Comparison of ENCODE assay signal across 14 cellular contexts in the genomic region with DNA sequence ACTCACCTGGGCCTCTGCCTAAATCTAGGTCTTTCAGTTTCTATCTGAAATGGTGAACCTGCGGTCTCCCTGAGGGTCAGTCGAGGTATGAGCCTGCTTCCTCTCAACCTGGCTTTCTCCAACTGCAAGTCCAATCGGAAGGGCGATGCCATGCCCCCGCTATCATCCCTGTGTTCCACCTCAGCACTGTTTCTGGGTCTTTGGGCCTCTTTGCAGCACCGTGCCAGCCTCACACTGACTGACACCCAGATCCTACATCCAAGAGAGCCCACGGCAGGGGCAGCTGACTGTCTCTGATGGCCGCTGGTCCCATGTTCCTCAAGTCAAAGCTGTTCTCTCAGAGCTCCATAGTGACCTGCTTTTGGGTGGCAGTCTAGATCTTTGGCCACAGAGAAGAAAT.
DNase-seq lines count a peak whose midpoint lies in the region; TF ChIP-seq lines count a peak whose summit lies in the region.
"Had no signal": no experiment of that assay in that cellular context is flagged by ENCODE, and none has a peak within 500 bp of the region (broad histone marks: within the 10 kb centered on the region; RNA-seq: fewer than 3 reads in every experiment).

No MANE protein-coding gene starts in this region.

- H3K9ac ChIP-seq in endodermal cell (ENCODE audit: extremely low read depth, low read length, poor library complexity, severe bottlenecking), result no peak overlapping the region

- WGBS in endodermal cell (ENCODE audit: insufficient coverage in 1 of 2, insufficient read length in 1 of 2), 2 experiments, result 86 to 89% methylated on average over 8 of the region's 8 CpGs

- H3K27ac Mint-ChIP-seq in endodermal cell, result no peak overlapping the region
- H3K27ac Mint-ChIP-seq: CD4-positive, alpha-beta T cell had no signal

- no peak overlapping the region for H3K27ac ChIP-seq in endodermal cell (ENCODE audit: low read depth, low read length)
- H3K27ac ChIP-seq: 22Rv1, A549, C4-2B had no signal

- intact Hi-C loops in posterior vena cava (cut with DNase I), result no loop called here

- H3K9me3 ChIP-seq in endodermal cell (ENCODE audit: control insufficient read depth, low read length), result no peaks in the 10 kb centered on the region
- H3K9me3 ChIP-seq: A549 had no signal

- no peaks in the 10 kb centered on the region for H3K27me3 ChIP-seq in endodermal cell (ENCODE audit: control insufficient read depth, insufficient read depth, low read length, poor library complexity, severe bottlenecking)

- TF ChIP-seq CTCF in endodermal cell (conservative IDR thresholded peaks at IDR 0.05), result no peak

- H3K36me3 Mint-ChIP-seq in endodermal cell (ENCODE audit: low read depth), result no peaks in the 10 kb centered on the region

- no peaks in the 10 kb centered on the region for H3K4me1 Mint-ChIP-seq in endodermal cell

- H3K9me3 Mint-ChIP-seq in endodermal cell, result no peaks in the 10 kb centered on the region
- H3K9me3 Mint-ChIP-seq: CD4-positive, alpha-beta T cell had no signal

- peaks cover 8% of the 10 kb centered on the region for H3K27me3 Mint-ChIP-seq in endodermal cell (ENCODE audit: insufficient read depth)

- DNase-seq in activated effector memory CD4-positive, alpha-beta T cell treated with anti-CD3 and anti-CD28 coated beads, Interleukin-2, amount 50 U/mL, for 16 hours, result peak; percentile 33
- DNase-seq in activated effector memory CD4-positive, alpha-beta T cell treated with Interleukin-2 at 50 U/mL for 16 hours, result no peak
- peak; percentile 20 for DNase-seq in endodermal cell
- DNase-seq in posterior vena cava (ENCODE audit: low spot score), result peak; percentile 53
- DNase-seq in activated CD8-positive, alpha-beta memory T cell treated with anti-CD3 and anti-CD28 coated beads, Interleukin-2, amount 50 U/mL, for 48 hours, result no peak
- DNase-seq in T-helper 1 cell, result no peak
- DNase-seq in DMS79 (lab: John Stamatoyannopoulos, UW), result no peak
- DNase-seq: AML-193; CD4-positive, alpha-beta T cell; DND-41; HCEC 1CT had no signal

- no peak overlapping the region for H3K4me3 ChIP-seq in endodermal cell (ENCODE audit: low read length)
- H3K4me3 ChIP-seq: A549 had no signal

- H3K36me3 ChIP-seq in endodermal cell (ENCODE audit: control insufficient read depth, insufficient read depth, low read length), result no peaks in the 10 kb centered on the region

- H3K4me3 Mint-ChIP-seq in endodermal cell, result no peak overlapping the region
- H3K4me3 Mint-ChIP-seq: CD4-positive, alpha-beta T cell had no signal

- H3K4me1 ChIP-seq in endodermal cell (ENCODE audit: control insufficient read depth, insufficient read depth, low read length), result no peaks in the 10 kb centered on the region
- H3K4me1 ChIP-seq: A549 had no signal

Comparison
In these comparisons a context has a peak if more than half of its experiments do, and no peak if none do; other contexts are left out.
1. DNase-seq: peak in activated effector memory CD4-positive, alpha-beta T cell treated with anti-CD3 and anti-CD28 coated beads, Interleukin-2, amount 50 U/mL, for 16 hours (single experiment), endodermal cell (single experiment) and posterior vena cava (single experiment); none in activated effector memory CD4-positive, alpha-beta T cell treated with Interleukin-2 at 50 U/mL for 16 hours (single experiment), activated CD8-positive, alpha-beta memory T cell treated with anti-CD3 and anti-CD28 coated beads, Interleukin-2, amount 50 U/mL, for 48 hours (single experiment), T-helper 1 cell (0 of 5) and DMS79 (single experiment).